Comparison of ENCODE assay signal across 17 cellular contexts in the genomic region with DNA sequence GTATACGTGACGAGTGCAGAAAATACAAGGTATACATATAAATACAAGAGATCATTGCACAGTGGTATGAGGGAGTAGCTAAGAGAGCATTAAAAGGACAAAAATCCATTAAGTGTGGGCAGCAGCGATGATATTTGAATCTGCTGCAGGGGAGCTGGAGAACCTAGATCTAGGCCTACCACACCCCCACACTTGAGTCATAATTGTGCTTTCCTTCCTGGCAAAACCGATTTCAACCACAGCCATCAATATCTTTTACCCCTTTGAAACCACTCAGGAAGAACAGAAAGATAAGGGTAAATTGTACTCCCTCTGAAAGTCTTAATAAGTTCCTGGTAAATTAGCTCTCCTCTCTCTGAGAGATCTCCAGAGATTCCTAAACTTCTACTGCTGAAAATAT.
DNase-seq lines count a peak whose midpoint lies in the region; ATAC-seq and TF ChIP-seq lines count a peak whose summit lies in the region.
"Had no signal": no experiment of that assay in that cellular context is flagged by ENCODE, and none has a peak within 500 bp of the region (broad histone marks: within the 10 kb centered on the region; RNA-seq: fewer than 3 reads in every experiment).

No MANE protein-coding gene starts in this region.

- in situ Hi-C loops in KBM-7 (cut with MboI; ENCODE audit: low pct_unique_long_range_greater_than_20kb, low sequenced_read_pairs), result no loop called here

- CTCF ChIA-PET in A673 (lab: Charles Lee), result no interaction called here

- no peak overlapping the region for H3K27ac ChIP-seq in A673 (ENCODE audit: low read depth, low read length, poor library complexity, severe bottlenecking)
- H3K27ac ChIP-seq: SK-N-MC had no signal

- H3K36me3 ChIP-seq in A673 (ENCODE audit: insufficient read depth, low read length, poor library complexity, severe bottlenecking), result no peaks in the 10 kb centered on the region
- H3K36me3 ChIP-seq: HAP-1 had no signal

- BruUV-seq in A673 (replicated peaks; lab: Mats Ljungman, UMichigan), result no TSS peak

- H3K4me3 ChIP-seq in A673 (ENCODE audit: low read depth, low read length, poor library complexity, severe bottlenecking), result no peak overlapping the region
- H3K4me3 ChIP-seq: HAP-1, SK-N-MC had no signal

- no peaks in the 10 kb centered on the region for H3K27me3 ChIP-seq in A673 (replicated peaks; ENCODE audit: insufficient read depth, low read depth, low read length, poor library complexity)

- H3K9me3 ChIP-seq in A673 (ENCODE audit: low read depth, low read length, poor library complexity, severe bottlenecking), result no peaks in the 10 kb centered on the region
- H3K9me3 ChIP-seq: HAP-1 had no signal

- ATAC-seq in GM18870 (IDR thresholded peaks at IDR 0.05; ENCODE audit: unreplicated experiment) (no peak), HG03432 (IDR thresholded peaks at IDR 0.05; ENCODE audit: unreplicated experiment) (no peak)
- ATAC-seq: Right ventricle myocardium inferior had no signal

- POLR2A ChIA-PET in A673 (lab: Charles Lee; ENCODE audit: low non-redundant PET), result no interaction called here

- intact Hi-C loops in A673 (cut with micrococcal nuclease; ENCODE audit: unreplicated experiment), result no loop called here

- no peak for TF ChIP-seq CTCF in A673 (conservative IDR thresholded peaks at IDR 0.05; ENCODE audit: low read depth, low read length)

- peak; percentile 20 for DNase-seq in A673 (ENCODE audit: low spot score)
- peak; percentile 62 for DNase-seq in KBM-7
- peak; percentile 56 to 68 for DNase-seq in NOMO-1 (lab: John Stamatoyannopoulos, UW; ENCODE audit: unreplicated experiment in 2 of 2)
- DNase-seq in UCSD-AML1 (lab: John Stamatoyannopoulos, UW; ENCODE audit: unreplicated experiment), result peak; percentile 41
- no peak for DNase-seq in erythroblast (lab: John Stamatoyannopoulos, UW)
- no peak for DNase-seq in ecto neural progenitor cell (ENCODE audit: low spot score)
- DNase-seq: CD4-positive, alpha-beta memory T cell; DMS79 treated with DMSO at 0.1 percent for 48 hours; GF-D8; NCI-H1417 treated with DMSO at 0.1 percent for 48 hours; NCI-H2029 treated with DMSO at 0.1 percent for 48 hours; NCI-H510A had no signal

- peaks cover 6% of the 10 kb centered on the region for H3K4me1 ChIP-seq in A673 (ENCODE audit: insufficient read depth, low read length, poor library complexity, severe bottlenecking)
- H3K4me1 ChIP-seq: HAP-1 had no signal

- no peak for TF ChIP-seq POLR2A in erythroblast (IDR thresholded peaks at IDR 0.05; ENCODE audit: low read length)

Comparison
In these comparisons a context has a peak if more than half of its experiments do, and no peak if none do; other contexts are left out.
1. DNase-seq: peak in A673 (single experiment), KBM-7 (single experiment), NOMO-1 (2 of 2) and UCSD-AML1 (single experiment); none in erythroblast (0 of 2) and ecto neural progenitor cell (single experiment).